ENCODE assay signal across 17 cellular contexts in the genomic region with DNA sequence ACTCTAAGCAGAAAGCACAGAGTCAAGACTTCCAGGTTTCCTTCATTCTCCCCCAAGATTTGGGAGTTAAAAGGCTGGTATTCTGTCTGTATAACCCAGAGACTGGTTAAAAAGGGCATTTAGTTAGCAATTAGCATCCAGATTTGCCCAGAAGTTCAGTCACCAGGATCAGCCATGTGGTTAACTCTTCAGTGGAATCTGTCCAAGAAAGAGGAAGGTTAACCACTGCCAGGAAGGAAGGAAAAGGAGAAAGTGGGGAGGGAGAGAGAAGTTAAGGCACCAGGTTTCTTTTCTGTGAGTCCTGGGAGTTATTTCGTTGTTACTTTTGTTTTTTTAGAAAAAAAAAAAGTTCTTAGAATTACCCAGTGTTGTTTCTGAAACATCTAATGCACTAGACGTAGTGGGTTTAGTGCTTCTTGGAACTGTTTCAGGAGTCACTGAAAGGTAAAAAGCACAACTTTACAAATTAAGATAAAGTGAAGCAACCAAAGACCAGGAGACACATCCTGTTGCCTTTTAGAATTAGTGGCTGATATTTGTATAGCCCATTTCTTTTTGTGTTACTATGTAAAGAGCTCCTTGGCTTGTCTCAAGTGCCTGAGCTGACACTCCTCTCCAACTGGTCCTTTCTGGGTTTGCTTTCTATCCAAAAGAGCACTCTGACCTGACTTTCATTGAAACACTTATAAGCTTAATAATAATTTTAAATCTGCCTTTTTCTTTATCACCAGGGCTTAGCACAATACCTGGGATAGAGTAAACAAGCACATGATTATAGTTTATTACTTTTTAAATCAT.
DNase-seq lines count a peak whose midpoint lies in the region; ATAC-seq and TF ChIP-seq lines count a peak whose summit lies in the region.
"Had no signal": no experiment of that assay in that cellular context is flagged by ENCODE, and none has a peak within 500 bp of the region (broad histone marks: within the 10 kb centered on the region; RNA-seq: fewer than 3 reads in every experiment).

No MANE protein-coding gene starts in this region.

- H4K20me1 ChIP-seq in BLaER1 (no peaks in the 10 kb centered on the region), PC-9 (ENCODE audit: insufficient read depth) (no peaks in the 10 kb centered on the region)

- H3K36me3 ChIP-seq in BLaER1 (no peaks in the 10 kb centered on the region), PC-9 (ENCODE audit: low read depth) (no peaks in the 10 kb centered on the region)
- H3K36me3 ChIP-seq: HAP-1 had no signal

- H3K9ac ChIP-seq in BLaER1: no peak overlapping the region

- H3K9me3 ChIP-seq in BLaER1 (no peaks in the 10 kb centered on the region), PC-9 (ENCODE audit: insufficient read depth, low read depth) (no peaks in the 10 kb centered on the region)
- H3K9me3 ChIP-seq: HAP-1 had no signal

- H3K27ac Mint-ChIP-seq in activated T-helper 17 cell treated with anti-CD3 and anti-CD28 coated beads, Interleukin-2, amount 50 U/mL, for 72 hours: no peak overlapping the region

- CTCF ChIA-PET in PC-9 (lab: Charles Lee): no interaction called here

- H3K36me3 Mint-ChIP-seq in activated T-helper 17 cell treated with anti-CD3 and anti-CD28 coated beads, Interleukin-2, amount 50 U/mL, for 72 hours (ENCODE audit: low read depth): no peaks in the 10 kb centered on the region

- POLR2A ChIA-PET in PC-9 (lab: Charles Lee; ENCODE audit: unreplicated experiment): interaction anchor here (0.8 kb wide), 1 partner anchor 76 kb away, joined by 3 read pairs; no protein-coding TSS in a partner anchor

- H3K27ac ChIP-seq in BLaER1: no peak overlapping the region
- no peak overlapping the region for H3K27ac ChIP-seq in PC-9

- TF ChIP-seq CTCF in PC-9 (conservative IDR thresholded peaks at IDR 0.05) (no peak), fibroblast of mammary gland (conservative IDR thresholded peaks at IDR 0.05; ENCODE audit: control insufficient read depth, insufficient read depth, low read depth, low read length) (no peak)

- H3K9me2 ChIP-seq in PC-9 (ENCODE audit: insufficient read depth): no peaks in the 10 kb centered on the region

- H3K4me1 ChIP-seq in BLaER1: peaks cover 6% of the 10 kb centered on the region; the same call in 1 of the 2 replicates
- H3K4me1 ChIP-seq in PC-9 (replicated peaks; ENCODE audit: insufficient read depth): peaks cover 8% of the 10 kb centered on the region
- H3K4me1 ChIP-seq: HAP-1 had no signal

- no peak for ATAC-seq in Right ventricle myocardium superior (ENCODE audit: poor library complexity)
- ATAC-seq in activated T-helper 17 cell treated with anti-CD3 and anti-CD28 coated beads, Interleukin-2, amount 50 U/mL, for 72 hours (replicated peaks): no peak
- ATAC-seq: Panc1 had no signal

- no peaks in the 10 kb centered on the region for H3K79me2 ChIP-seq in PC-9 (ENCODE audit: low read depth)

- no peaks in the 10 kb centered on the region for H3K4me1 Mint-ChIP-seq in activated T-helper 17 cell treated with anti-CD3 and anti-CD28 coated beads, Interleukin-2, amount 50 U/mL, for 72 hours

- intact Hi-C loops in PC-9 (cut with micrococcal nuclease; ENCODE audit: unreplicated experiment): no loop called here
- intact Hi-C loops in Right ventricle myocardium superior (cut with DNase I): no loop called here
- intact Hi-C loops in posterior cingulate gyrus (cut with DNase I): no loop called here

- H3K4me2 ChIP-seq in BLaER1: 0 out of 2 replicates have a peak overlapping the region, but pooled peaks have one; percentile 3
- 0 out of 2 replicates have a peak overlapping the region, but pooled peaks have one; percentile 10 for H3K4me2 ChIP-seq in PC-9

- H3K27me3 Mint-ChIP-seq in activated T-helper 17 cell treated with anti-CD3 and anti-CD28 coated beads, Interleukin-2, amount 50 U/mL, for 72 hours: peaks cover 9% of the 10 kb centered on the region

- DNase-seq in PC-9 (no peak), fibroblast of mammary gland (ENCODE audit: low read depth) (peak; percentile 26), renal cortical epithelial cell (ENCODE audit: low read depth) (peak; percentile 61), Right ventricle myocardium superior (no peak), posterior cingulate gyrus (no peak), T-helper 9 cell (no peak)
- DNase-seq: 8988T, C1 segment of cervical spinal cord, NCI-H1092 treated with DMSO at 0.1 percent for 48 hours, NCI-H1694, NCI-H2171 treated with DMSO at 0.1 percent for 48 hours, NCI-H774, SHP77 had no signal

- peak overlapping the region; percentile 36 for H2AFZ ChIP-seq in PC-9

- H3K4me3 ChIP-seq in BLaER1 (no peak overlapping the region), PC-9 (no peak overlapping the region), fibroblast of mammary gland (ENCODE audit: control insufficient read depth, low read depth, low read length) (no peak overlapping the region)
- H3K4me3 ChIP-seq: HAP-1 had no signal

- no peaks in the 10 kb centered on the region for H3K9me3 Mint-ChIP-seq in activated T-helper 17 cell treated with anti-CD3 and anti-CD28 coated beads, Interleukin-2, amount 50 U/mL, for 72 hours

- no peaks in the 10 kb centered on the region for H3F3A ChIP-seq in PC-9 (ENCODE audit: insufficient read depth, low read depth)

- no peak overlapping the region for H3K4me3 Mint-ChIP-seq in activated T-helper 17 cell treated with anti-CD3 and anti-CD28 coated beads, Interleukin-2, amount 50 U/mL, for 72 hours

- H3K27me3 ChIP-seq in BLaER1: no peaks in the 10 kb centered on the region
- no peaks in the 10 kb centered on the region for H3K27me3 ChIP-seq in PC-9 (ENCODE audit: insufficient read depth, low read depth)

- no TSS peak for BruUV-seq in PC-9 (replicated peaks; lab: Mats Ljungman, UMichigan)

Comparison
In these comparisons a context has a peak if more than half of its experiments do, and no peak if none do; other contexts are left out.
1. DNase-seq: peak in fibroblast of mammary gland (single experiment) and renal cortical epithelial cell (single experiment); none in PC-9 (0 of 2), Right ventricle myocardium superior (single experiment), posterior cingulate gyrus (0 of 10) and T-helper 9 cell (single experiment).